In the genomic region with DNA sequence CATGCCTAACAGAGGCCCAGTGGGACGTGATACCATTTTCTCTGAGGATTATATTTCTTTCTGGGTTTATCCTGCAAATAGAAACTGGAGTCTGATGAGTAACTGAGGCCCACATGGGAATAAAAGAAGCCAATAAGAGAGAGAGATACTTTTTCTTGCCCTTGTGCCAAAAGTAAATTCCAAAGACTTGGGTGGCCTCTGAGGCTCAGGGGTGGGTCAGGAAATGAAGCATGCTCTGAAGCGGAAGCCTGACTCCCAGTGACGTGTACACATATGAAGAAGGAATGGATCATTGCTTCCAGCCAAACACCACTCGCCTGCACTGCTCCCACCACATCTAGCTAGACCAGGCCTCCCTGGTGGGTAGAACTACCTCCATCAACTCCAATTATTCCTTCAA, we compare ENCODE assay signal across 8 cellular contexts.
DNase-seq lines count a peak whose midpoint lies in the region; ATAC-seq and TF ChIP-seq lines count a peak whose summit lies in the region.

No MANE protein-coding gene starts in this region.

- no peak overlapping the region for H3K9ac ChIP-seq in fibroblast of lung (ENCODE audit: insufficient read depth, low read length)

- H3K36me3 ChIP-seq in BJ (ENCODE audit: control insufficient read depth, insufficient read depth, low read length) (no peaks in the 10 kb centered on the region), fibroblast of lung (ENCODE audit: control insufficient read depth, insufficient read depth, low read length) (no peaks in the 10 kb centered on the region), osteoblast (ENCODE audit: insufficient read depth, low read length) (no peaks in the 10 kb centered on the region)

- H4K20me1 ChIP-seq in fibroblast of lung (ENCODE audit: control insufficient read depth, extremely low read depth, insufficient read depth, low read length) (no peaks in the 10 kb centered on the region), osteoblast (ENCODE audit: insufficient read depth, low read length) (no peaks in the 10 kb centered on the region)

- TF ChIP-seq CTCF in BJ (IDR thresholded peaks at IDR 0.05; ENCODE audit: insufficient read depth, low read depth, low read length) (no peak), RWPE1 (conservative IDR thresholded peaks at IDR 0.05; ENCODE audit: low read depth) (no peak), fibroblast of lung (conservative IDR thresholded peaks at IDR 0.05 in 1 of 2, IDR thresholded peaks at IDR 0.05 in 1 of 2; ENCODE audit: low read depth in 1 of 2, low read length in 2 of 2) (no peak), osteoblast (IDR thresholded peaks at IDR 0.05; ENCODE audit: extremely low read depth, low read depth, low read length) (no peak)

- no peak for ATAC-seq in HG02884 (IDR thresholded peaks at IDR 0.05; ENCODE audit: unreplicated experiment)
- no peak for ATAC-seq in HG02885 (IDR thresholded peaks at IDR 0.05; ENCODE audit: poor library complexity, unreplicated experiment)

- POLR2A ChIA-PET in BJ (lab: Charles Lee) (no interaction called here), RWPE1 (lab: Yijun Ruan, JAX; ENCODE audit: low non-redundant PET) (no interaction called here)

- H3K4me3 ChIP-seq in BJ (ENCODE audit: low read depth, low read length) (no peak overlapping the region), fibroblast of lung (replicated peaks in 1 of 4; ENCODE audit: control extremely low read depth in 1 of 4, insufficient read depth in 1 of 4, low read depth in 3 of 4, low read length in 4 of 4) (no peak overlapping the region), osteoblast (ENCODE audit: insufficient read depth, low read length) (no peak overlapping the region)

- H3K4me2 ChIP-seq in fibroblast of lung (ENCODE audit: extremely low read depth, insufficient read depth, low read length) (no peak overlapping the region), osteoblast (ENCODE audit: insufficient read depth, low read length) (peak overlapping the region; percentile 46)

- CTCF ChIA-PET in BJ (lab: Yijun Ruan, JAX) (interaction anchor here (2.1 to 2.2 kb wide), 2 partner anchors 10 to 62 kb away, joined by 5 to 7 read pairs; no protein-coding TSS in a partner anchor), RWPE1 (lab: Yijun Ruan, JAX) (interaction anchor here (0.6 kb wide), 2 partner anchors 44 to 1665 kb away, joined by 3 to 5 read pairs; no protein-coding TSS in a partner anchor)

- H2AFZ ChIP-seq in fibroblast of lung (ENCODE audit: low read length) (peak overlapping the region; percentile 54), osteoblast (ENCODE audit: low read length) (peak overlapping the region; percentile 63)

- H3K4me1 ChIP-seq in fibroblast of lung (ENCODE audit: control insufficient read depth, extremely low read depth, insufficient read depth, low read length) (peaks cover 24% of the 10 kb centered on the region), osteoblast (ENCODE audit: insufficient read depth, low read length) (peaks cover 40% of the 10 kb centered on the region)

- no peaks in the 10 kb centered on the region for H3K27me3 ChIP-seq in BJ (ENCODE audit: control insufficient read depth, insufficient read depth, low read length)
- H3K27me3 ChIP-seq in fibroblast of lung (ENCODE audit: control insufficient read depth, insufficient read depth, low read length) = no peaks in the 10 kb centered on the region
- no peaks in the 10 kb centered on the region for H3K27me3 ChIP-seq in osteoblast (ENCODE audit: insufficient read depth, low read length)

- peak; percentile 78 for DNase-seq in BJ (ENCODE audit: low read depth)
- peak; percentile 83 for DNase-seq in RWPE1 (ENCODE audit: low spot score)
- DNase-seq in fibroblast of lung (ENCODE audit: low read depth in 2 of 2) = peak; percentile 76 to 98
- peak; percentile 97 for DNase-seq in osteoblast (ENCODE audit: insufficient read length, low spot score, missing footprints)
- DNase-seq in NCI-H1930 (lab: John Stamatoyannopoulos, UW) = no peak
- no peak for DNase-seq in GDM1 (lab: John Stamatoyannopoulos, UW)

- H3K79me2 ChIP-seq in fibroblast of lung (ENCODE audit: control insufficient read depth, insufficient read depth, low read length) = no peaks in the 10 kb centered on the region
- no peaks in the 10 kb centered on the region for H3K79me2 ChIP-seq in osteoblast (ENCODE audit: insufficient read depth, low read length)

- H3K9me3 ChIP-seq in fibroblast of lung (ENCODE audit: control insufficient read depth, insufficient read depth, low read depth, low read length) (no peaks in the 10 kb centered on the region), osteoblast (ENCODE audit: low read depth, low read length) (no peaks in the 10 kb centered on the region)

- peak overlapping the region; percentile 70; the same call in 1 of the 2 replicates for H3K27ac ChIP-seq in RWPE1
- H3K27ac ChIP-seq in fibroblast of lung (ENCODE audit: insufficient read depth, low read length) = peak overlapping the region; percentile 72
- peak overlapping the region; percentile 73 for H3K27ac ChIP-seq in osteoblast (ENCODE audit: low read depth, low read length)

Comparison
In these comparisons a context has a peak if more than half of its experiments do, and no peak if none do; other contexts are left out.
1. DNase-seq: peak in BJ (single experiment), RWPE1 (single experiment), fibroblast of lung (2 of 2) and osteoblast (single experiment); none in NCI-H1930 (0 of 2) and GDM1 (single experiment).
2. Peak in every context shown above with its lines, with median percentiles within 50 percentile points of each other: H3K27ac ChIP-seq.